16 cellular contexts compared by ENCODE assay signal in genomic region chr4:4358093-4358840, GRCh38.
"Had no signal": no experiment of that assay in that cellular context is flagged by ENCODE, and none has a peak within 500 bp of the region (broad histone marks: within the 10 kb centered on the region; RNA-seq: fewer than 3 reads in every experiment).

No MANE protein-coding gene starts in this region.

- H3K4me1 ChIP-seq: heart left ventricle, left lung, stomach had no signal

- H3K27ac ChIP-seq: cardiac muscle cell, heart left ventricle, left lung, ovary, skin epidermis, stomach, thoracic aorta, WERI-Rb-1 had no signal

- FAIRE-seq: astrocyte, frontal cortex had no signal

- H3K4me3 ChIP-seq: cardiac muscle cell, heart left ventricle, left lung, ovary, skin epidermis, stomach, thoracic aorta had no signal

- DNase-seq: activated CD4-positive, alpha-beta memory T cell treated with anti-CD3 and anti-CD28 coated beads, Interleukin-2, amount 10 ng/mL, durations not matched to agents 7 days and 5 days; activated CD4-positive, alpha-beta T cell treated with anti-CD3 and anti-CD28 coated beads for 36 hours; activated CD8-positive, alpha-beta memory T cell treated with anti-CD3 and anti-CD28 coated beads, Interleukin-2, amount 50 U/mL, for 4 hours; activated naive CD4-positive, alpha-beta T cell; activated naive CD8-positive, alpha-beta T cell treated with anti-CD3 and anti-CD28 coated beads, Interleukin-2, amount 50 U/mL, for 24 hours; heart left ventricle; islet precursor cell; left lung; ovary; stomach; WERI-Rb-1 had no signal

- H3K9me3 ChIP-seq: heart left ventricle, left lung, ovary, stomach, thoracic aorta had no signal

- H3K36me3 ChIP-seq: cardiac muscle cell, heart left ventricle, left lung, ovary, stomach, thoracic aorta, WERI-Rb-1 had no signal

- H3K27me3 ChIP-seq: ovary had no signal
